21 cellular contexts compared by ENCODE assay signal in genomic region chr4:95220205-95221175, GRCh38.
DNase-seq lines count a peak whose midpoint lies in the region; ATAC-seq, FAIRE-seq and TF ChIP-seq lines count a peak whose summit lies in the region.
"Had no signal": no experiment of that assay in that cellular context is flagged by ENCODE, and none has a peak within 500 bp of the region (broad histone marks: within the 10 kb centered on the region; RNA-seq: fewer than 3 reads in every experiment).

No MANE protein-coding gene starts in this region.

- CTCF ChIA-PET in HepG2 (lab: Yijun Ruan, JAX; ENCODE audit: low intra/inter-chr PET ratio, low total read pairs) (no interaction called here), endothelial cell of umbilical vein (lab: Charles Lee) (interaction anchor here (1.7 to 2.0 kb wide), 2 partner anchors 11 to 16 kb away, joined by 4 to 6 read pairs; no protein-coding TSS in a partner anchor)

- dilution Hi-C loops in endothelial cell of umbilical vein (cut with MboI; ENCODE audit: extremely low pct_ligation_motif_present, low sequenced_read_pairs): no loop called here

- H3K9me3 ChIP-seq in HepG2 (ENCODE audit: low read length) (no peaks in the 10 kb centered on the region), right lobe of liver (no peaks in the 10 kb centered on the region), endothelial cell of umbilical vein (replicated peaks; ENCODE audit: control insufficient read depth, insufficient read depth, low read length) (no peaks in the 10 kb centered on the region), esophagus muscularis mucosa (no peaks in the 10 kb centered on the region)

- no peak for TF ChIP-seq POLR2A in HepG2 (IDR thresholded peaks at IDR 0.05; ENCODE audit: insufficient read depth in 1 of 2, low read depth in 2 of 2, low read length in 2 of 2)
- TF ChIP-seq POLR2A in right lobe of liver (IDR thresholded peaks at IDR 0.05): no peak
- TF ChIP-seq POLR2A in endothelial cell of umbilical vein (IDR thresholded peaks at IDR 0.05; ENCODE audit: low read depth, low read length): no peak
- TF ChIP-seq POLR2A in esophagus muscularis mucosa (IDR thresholded peaks at IDR 0.05; ENCODE audit: low read depth): no peak

- H3K4me1 ChIP-seq in HepG2 (ENCODE audit: insufficient read depth, low read length): peaks cover 18% of the 10 kb centered on the region
- H3K4me1 ChIP-seq in right lobe of liver: no peaks in the 10 kb centered on the region
- H3K4me1 ChIP-seq in endothelial cell of umbilical vein (ENCODE audit: control insufficient read depth, extremely low read depth, insufficient read depth, low read length): no peaks in the 10 kb centered on the region
- H3K4me1 ChIP-seq in esophagus muscularis mucosa: no peaks in the 10 kb centered on the region

- H3K4me3 ChIP-seq in HepG2 (replicated peaks in 1 of 3; ENCODE audit: insufficient read depth in 1 of 3, low read depth in 2 of 3, low read length in 3 of 3): no peak overlapping the region
- no peak overlapping the region for H3K4me3 ChIP-seq in right lobe of liver
- no peak overlapping the region for H3K4me3 ChIP-seq in endothelial cell of umbilical vein (replicated peaks in 1 of 3; ENCODE audit: insufficient read depth in 1 of 3, low read depth in 1 of 3, low read length in 3 of 3)
- no peak overlapping the region for H3K4me3 ChIP-seq in esophagus muscularis mucosa

- TF ChIP-seq CTCF in HepG2 (CRISPR knock-in tag; IDR thresholded peaks at IDR 0.05) (no peak), right lobe of liver (IDR thresholded peaks at IDR 0.05) (no peak), endothelial cell of umbilical vein (IDR thresholded peaks at IDR 0.05; ENCODE audit: extremely low read depth in 1 of 2, insufficient read depth in 1 of 2, low read depth in 1 of 2, low read length in 2 of 2) (no peak), esophagus muscularis mucosa (IDR thresholded peaks at IDR 0.05) (no peak)

- H3K9me1 ChIP-seq in endothelial cell of umbilical vein (replicated peaks; ENCODE audit: control insufficient read depth, extremely low read depth, insufficient read depth, low read length): no peaks in the 10 kb centered on the region

- peak; percentile 32 for FAIRE-seq in HepG2 (lab: Jason Lieb, UNC)
- FAIRE-seq in endothelial cell of umbilical vein (lab: Jason Lieb, UNC): peak; percentile 18
- FAIRE-seq: GM19239 had no signal

- H3K79me2 ChIP-seq in HepG2 (ENCODE audit: insufficient read depth, low read length) (no peaks in the 10 kb centered on the region), endothelial cell of umbilical vein (ENCODE audit: control insufficient read depth, insufficient read depth, low read length) (no peaks in the 10 kb centered on the region)

- 0% methylated on average over 1 of the region's 1 CpG for WGBS in HepG2 (ENCODE audit: low lambda C conversion rate)
- 18% methylated on average over 1 of the region's 1 CpG for WGBS in right lobe of liver (ENCODE audit: insufficient coverage, low coverage, low lambda C conversion rate, missing lambda C conversion rate)
- WGBS in esophagus muscularis mucosa: 85% methylated on average over 1 of the region's 1 CpG

- H3K27me3 ChIP-seq in HepG2 (ENCODE audit: control insufficient read depth in 1 of 2, insufficient read depth in 2 of 2, low read length in 2 of 2) (peaks cover 0 to 10% of the 10 kb centered on the region in 2 experiments; a peak in 2 of 5 replicates), right lobe of liver (no peaks in the 10 kb centered on the region), endothelial cell of umbilical vein (ENCODE audit: control insufficient read depth in 2 of 2, insufficient read depth in 2 of 2, low read length in 2 of 2) (no peaks in the 10 kb centered on the region), esophagus muscularis mucosa (no peaks in the 10 kb centered on the region)

- TF ChIP-seq EP300 in HepG2 (IDR thresholded peaks at IDR 0.05; ENCODE audit: low read depth in 2 of 2, low read length in 2 of 2) (peak in 1 of 2 experiments; percentile 19; a peak in 1 of 4 replicates), HepG2 (CRISPR knock-in tag; IDR thresholded peaks at IDR 0.05; ENCODE audit: borderline replicate concordance) (no peak), esophagus muscularis mucosa (IDR thresholded peaks at IDR 0.05) (no peak)

- no peak overlapping the region for H3K4me2 ChIP-seq in HepG2 (ENCODE audit: low read depth, low read length)
- no peak overlapping the region for H3K4me2 ChIP-seq in endothelial cell of umbilical vein (ENCODE audit: insufficient read depth, low read length)

- H3K9ac ChIP-seq in HepG2 (ENCODE audit: insufficient read depth, low read depth, low read length) (no peak overlapping the region), endothelial cell of umbilical vein (replicated peaks; ENCODE audit: extremely low read depth, insufficient read depth, low read length) (no peak overlapping the region)

- H2AFZ ChIP-seq in HepG2 (ENCODE audit: low read length): no peak overlapping the region
- no peak overlapping the region for H2AFZ ChIP-seq in endothelial cell of umbilical vein (ENCODE audit: low read depth, low read length)

- H4K20me1 ChIP-seq in HepG2 (ENCODE audit: insufficient read depth, low read length): no peaks in the 10 kb centered on the region
- no peaks in the 10 kb centered on the region for H4K20me1 ChIP-seq in endothelial cell of umbilical vein (replicated peaks; ENCODE audit: control insufficient read depth, extremely low read depth, insufficient read depth, low read length)

- ATAC-seq in HepG2: peak; percentile 88
- ATAC-seq in right lobe of liver: no peak
- ATAC-seq in HG02870 (IDR thresholded peaks at IDR 0.05; ENCODE audit: unreplicated experiment): no peak
- ATAC-seq in HG03469 (IDR thresholded peaks at IDR 0.05; ENCODE audit: unreplicated experiment): no peak
- ATAC-seq: CD8-positive, alpha-beta T cell; Panc1 had no signal

- intact Hi-C loops in HepG2 (cut with micrococcal nuclease; ENCODE audit: unreplicated experiment) (no loop called here), right lobe of liver (cut with DNase I) (no loop called here), endothelial cell of umbilical vein (cut with micrococcal nuclease) (no loop called here), esophagus muscularis mucosa (cut with DNase I) (no loop called here)

- no peak for TF ChIP-seq RAD21 in HepG2 (CRISPR knock-in tag; IDR thresholded peaks at IDR 0.05)

- in situ Hi-C loops in HepG2 (cut with HindIII; ENCODE audit: extremely low pct_ligation_motif_present, low pct_unique_long_range_greater_than_20kb): no loop called here

- DNase-seq in HepG2 (ENCODE audit: low spot score): peak; percentile 66
- no peak for DNase-seq in right lobe of liver
- no peak for DNase-seq in endothelial cell of umbilical vein (ENCODE audit: low read depth, low spot score)
- DNase-seq in pons (ENCODE audit: low spot score): peak; percentile 73
- no peak for DNase-seq in esophagus muscularis mucosa (ENCODE audit: extremely low spot score)
- no peak for DNase-seq in SW480 (ENCODE audit: low spot score)
- DNase-seq: 8988T; C1 segment of cervical spinal cord; CD8-positive, alpha-beta T cell; GDM1; KG1; NCI-H1092 treated with DMSO at 0.1 percent for 48 hours; NCI-H1436 treated with DMSO at 0.1 percent for 48 hours; NCI-H1930; NCI-H2227 treated with DMSO at 0.1 percent for 48 hours; NCI-H510A; NCI-H82 had no signal

- H3K36me3 ChIP-seq in HepG2 (replicated peaks in 1 of 2; ENCODE audit: control insufficient read depth in 1 of 2, insufficient read depth in 2 of 2, low read length in 2 of 2) (no peaks in the 10 kb centered on the region), right lobe of liver (no peaks in the 10 kb centered on the region), endothelial cell of umbilical vein (ENCODE audit: control insufficient read depth in 2 of 2, extremely low read depth in 1 of 2, insufficient read depth in 2 of 2, low read length in 2 of 2) (no peaks in the 10 kb centered on the region), esophagus muscularis mucosa (no peaks in the 10 kb centered on the region)

- H3K27ac ChIP-seq in HepG2 (ENCODE audit: extremely low read length, insufficient read depth, low read length) (no peak overlapping the region), right lobe of liver (no peak overlapping the region), endothelial cell of umbilical vein (ENCODE audit: insufficient read depth, low read depth, low read length) (no peak overlapping the region), esophagus muscularis mucosa (replicated peaks in 1 of 4) (no peak overlapping the region)

- BruUV-seq in HepG2 (replicated peaks; lab: Mats Ljungman, UMichigan) (no TSS peak), endothelial cell of umbilical vein (replicated peaks; lab: Mats Ljungman, UMichigan) (no TSS peak)

- POLR2A ChIA-PET in HepG2 (lab: Yijun Ruan, JAX): no interaction called here
- POLR2A ChIA-PET in endothelial cell of umbilical vein (lab: Charles Lee): no interaction called here

TF ChIP-seq in HepG2, 621 proteins besides CTCF, POLR2A, EP300 and RAD21 (continues in another document):
- TF ChIP-seq FOXJ3 (CRISPR knock-in tag; IDR thresholded peaks at IDR 0.05; ENCODE audit: borderline replicate concordance): peak; percentile 48; the same call in 1 of the 2 replicates
- no peak for TF ChIP-seq CCAR2 (optimal IDR thresholded peaks at IDR 0.05; ENCODE audit: low read depth, low read length)
- no peak for TF ChIP-seq SRSF1 (optimal IDR thresholded peaks at IDR 0.05; ENCODE audit: low read depth, low read length)
- TF ChIP-seq NR2F6 (IDR thresholded peaks at IDR 0.05): peak; percentile 97
- TF ChIP-seq NR2F6 (CRISPR knock-in tag; IDR thresholded peaks at IDR 0.05): peak; percentile 72
- TF ChIP-seq CHD2 (IDR thresholded peaks at IDR 0.05; ENCODE audit: low read depth, low read length): no peak

TF ChIP-seq in endothelial cell of umbilical vein, 7 proteins besides CTCF, POLR2A, EP300 and RAD21:
- TF ChIP-seq POLR2AphosphoS5 (IDR thresholded peaks at IDR 0.05; ENCODE audit: insufficient read depth, low read depth, low read length): no peak
- TF ChIP-seq GATA2 (IDR thresholded peaks at IDR 0.05; ENCODE audit: insufficient read depth, insufficient read length, low read depth, low read length): no peak
- TF ChIP-seq MAX (IDR thresholded peaks at IDR 0.05; ENCODE audit: insufficient read depth, insufficient read length): no peak
- no peak for TF ChIP-seq JUN (IDR thresholded peaks at IDR 0.05; ENCODE audit: borderline replicate concordance, insufficient read depth, insufficient read length, low read depth)
- TF ChIP-seq MYC (IDR thresholded peaks at IDR 0.05; ENCODE audit: low read depth, low read length): no peak
- TF ChIP-seq FOS (IDR thresholded peaks at IDR 0.05; ENCODE audit: borderline replicate concordance, insufficient read depth, low read length): no peak
- no peak for TF ChIP-seq EZH2 (IDR thresholded peaks at IDR 0.05; ENCODE audit: borderline replicate concordance, low read depth, low read length, severe bottlenecking)

Comparison
In these comparisons a context has a peak if more than half of its experiments do, and no peak if none do; other contexts are left out.
1. DNase-seq: peak in HepG2 (single experiment) and pons (single experiment); none in right lobe of liver (0 of 3), endothelial cell of umbilical vein (single experiment), esophagus muscularis mucosa (single experiment) and SW480 (single experiment).